26 cellular contexts compared by ENCODE assay signal in the genomic region with DNA sequence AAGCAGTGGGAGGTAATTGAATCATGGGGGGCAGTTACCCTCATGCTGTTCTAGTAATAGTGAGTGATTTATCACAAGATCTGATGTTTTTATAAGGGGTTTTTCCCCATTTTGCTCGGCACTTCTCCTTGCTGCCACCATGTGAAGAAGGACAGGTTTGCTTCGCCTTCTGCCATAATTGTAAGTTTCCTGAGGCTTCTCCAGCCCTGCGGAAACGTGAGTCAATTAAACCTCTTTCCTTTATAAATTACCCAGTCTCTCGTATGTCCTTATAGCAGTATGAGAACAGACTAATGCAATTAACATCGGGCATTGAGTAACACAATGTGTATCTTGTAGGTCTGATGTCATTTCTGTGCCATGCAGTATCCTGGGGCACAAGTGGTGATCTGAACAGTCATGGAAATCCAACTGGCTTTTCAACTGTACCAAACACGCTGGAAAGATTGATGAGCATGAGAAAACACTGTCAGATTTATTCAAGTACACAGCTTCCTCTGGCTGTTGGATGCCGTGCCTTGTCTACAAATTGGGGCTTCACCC.
"Had no signal": no experiment of that assay in that cellular context is flagged by ENCODE, and none has a peak within 500 bp of the region (broad histone marks: within the 10 kb centered on the region; RNA-seq: fewer than 3 reads in every experiment).

No MANE protein-coding gene starts in this region.

- H3K36me3 ChIP-seq: left lung, lower lobe of right lung, ovary, right atrium auricular region, right lobe of liver, tibial nerve, uterus had no signal

- H3K4me3 ChIP-seq: left lung, lower lobe of right lung, mucosa of descending colon, ovary, right atrium auricular region, right lobe of liver, smooth muscle cell, tibial nerve, uterus had no signal

- H3K4me2 ChIP-seq: smooth muscle cell had no signal

- H3K4me1 Mint-ChIP-seq: immature natural killer cell; naive thymus-derived CD4-positive, alpha-beta T cell; stimulated activated memory B cell treated with anti-CD40 and anti-IgM and Interleukin-4, amounts not matched to agents 10 μg/mL and 1 μg/mL and 100 μg/mL, for 72 hours; stimulated activated naive CD8-positive, alpha-beta T cell treated with anti-CD3 and anti-CD28 coated beads, Interleukin-15, amount 100 ng/mL, for 72 hours had no signal

- H3K27me3 Mint-ChIP-seq: natural killer cell treated with Interleukin-12 subunit alpha and Interleukin-12 subunit beta and Interleukin-15 and Interleukin-18, amount 100 ng/mL, for 72 hours; progenitor cell of endocrine pancreas; stimulated activated memory B cell treated with anti-CD40 and anti-IgM and Interleukin-4, amounts not matched to agents 10 μg/mL and 1 μg/mL and 100 μg/mL, for 72 hours; stimulated activated naive CD8-positive, alpha-beta T cell treated with anti-CD3 and anti-CD28 coated beads, Interleukin-15, amount 100 ng/mL, for 72 hours; type B pancreatic cell had no signal

- H3K27me3 ChIP-seq: left lung, ovary, right atrium auricular region, right lobe of liver, tibial nerve, uterus had no signal

- H3K9me3 ChIP-seq: left lung, lower lobe of right lung, mucosa of descending colon, ovary, right atrium auricular region, right lobe of liver, tibial nerve, uterus had no signal

- H3K9me3 Mint-ChIP-seq: naive thymus-derived CD4-positive, alpha-beta T cell; natural killer cell treated with Interleukin-12 subunit alpha and Interleukin-12 subunit beta and Interleukin-15 and Interleukin-18, amount 100 ng/mL, for 72 hours; stimulated activated memory B cell treated with anti-CD40 and anti-IgM and Interleukin-4, amounts not matched to agents 10 μg/mL and 1 μg/mL and 100 μg/mL, for 72 hours; stimulated activated naive CD8-positive, alpha-beta T cell treated with anti-CD3 and anti-CD28 coated beads, Interleukin-15, amount 100 ng/mL, for 72 hours had no signal

- ATAC-seq: left colon; left lung; lower lobe of right lung; mucosa of descending colon; naive thymus-derived CD4-positive, alpha-beta T cell; natural killer cell treated with Interleukin-12 subunit alpha and Interleukin-12 subunit beta and Interleukin-15 and Interleukin-18, amount 100 ng/mL, for 72 hours; right lobe of liver; stimulated activated memory B cell treated with anti-CD40 and anti-IgM and Interleukin-4, amounts not matched to agents 10 μg/mL and 1 μg/mL and 100 μg/mL, for 72 hours; stimulated activated naive CD8-positive, alpha-beta T cell treated with anti-CD3 and anti-CD28 coated beads, Interleukin-15, amount 100 ng/mL, for 72 hours had no signal

- DNase-seq: immature natural killer cell; kidney; left colon; left lung; lower lobe of right lung; mesendoderm; midbrain; mucosa of descending colon; naive thymus-derived CD4-positive, alpha-beta T cell; ovary; right lobe of liver; stimulated activated CD4-positive, alpha-beta T cell treated with anti-CD3 and anti-CD28 coated beads, Interleukin-1b, Interleukin-23, amount 100 ng/mL, for 48 hours; stimulated activated CD4-positive, alpha-beta T cell treated with anti-CD3 and anti-CD28 coated beads, Interleukin-2, amount 100 ng/mL, for 48 hours; stimulated activated CD4-positive, alpha-beta T cell treated with anti-CD3 and anti-CD28 coated beads, Interleukin-4, amount 100 ng/mL, for 4 hours; stimulated activated CD8-positive, alpha-beta memory T cell treated with anti-CD3 and anti-CD28 coated beads, Interleukin-4, amount 100 ng/mL, for 48 hours; stimulated activated naive CD4-positive, alpha-beta T cell treated with Interleukin-2 at 50 U/mL for 16 hours; stimulated activated naive CD8-positive, alpha-beta T cell treated with anti-CD3 and anti-CD28 coated beads, Interleukin-15, amount 100 ng/mL, for 72 hours; substantia nigra; uterus had no signal

- H3K4me3 Mint-ChIP-seq: immature natural killer cell; naive thymus-derived CD4-positive, alpha-beta T cell; natural killer cell treated with Interleukin-12 subunit alpha and Interleukin-12 subunit beta and Interleukin-15 and Interleukin-18, amount 100 ng/mL, for 72 hours; stimulated activated memory B cell treated with anti-CD40 and anti-IgM and Interleukin-4, amounts not matched to agents 10 μg/mL and 1 μg/mL and 100 μg/mL, for 72 hours; stimulated activated naive CD8-positive, alpha-beta T cell treated with anti-CD3 and anti-CD28 coated beads, Interleukin-15, amount 100 ng/mL, for 72 hours; type B pancreatic cell had no signal

- H3K4me1 ChIP-seq: left lung, lower lobe of right lung, right atrium auricular region, right lobe of liver, tibial nerve, uterus had no signal

- H3K27ac ChIP-seq: left lung, lower lobe of right lung, ovary, right atrium auricular region, right lobe of liver, tibial nerve, uterus had no signal

- H3K27ac Mint-ChIP-seq: immature natural killer cell; naive thymus-derived CD4-positive, alpha-beta T cell; natural killer cell treated with Interleukin-12 subunit alpha and Interleukin-12 subunit beta and Interleukin-15 and Interleukin-18, amount 100 ng/mL, for 72 hours; progenitor cell of endocrine pancreas; stimulated activated memory B cell treated with anti-CD40 and anti-IgM and Interleukin-4, amounts not matched to agents 10 μg/mL and 1 μg/mL and 100 μg/mL, for 72 hours; stimulated activated naive CD8-positive, alpha-beta T cell treated with anti-CD3 and anti-CD28 coated beads, Interleukin-15, amount 100 ng/mL, for 72 hours; type B pancreatic cell had no signal

- H3K36me3 Mint-ChIP-seq: immature natural killer cell; naive thymus-derived CD4-positive, alpha-beta T cell; natural killer cell treated with Interleukin-12 subunit alpha and Interleukin-12 subunit beta and Interleukin-15 and Interleukin-18, amount 100 ng/mL, for 72 hours; stimulated activated memory B cell treated with anti-CD40 and anti-IgM and Interleukin-4, amounts not matched to agents 10 μg/mL and 1 μg/mL and 100 μg/mL, for 72 hours; type B pancreatic cell had no signal
